In genomic region chr2:74421248-74421870, GRCh38 we compare ENCODE assay signal across 8 cellular contexts. TPM values are rescaled to one million over a fixed set of nuclear protein-coding genes. Genes with fewer than 3 reads are reported as not detected.
DNase-seq lines count a peak whose midpoint lies in the region; ATAC-seq and TF ChIP-seq lines count a peak whose summit lies in the region.

C2orf81 (minus strand) TSS chr2:74421619; CDS start chr2:74421560, 59 bp downstream.
WDR54 (plus strand) TSS chr2:74421730; CDS start chr2:74422154, 424 bp downstream.

- H3K27me3 ChIP-seq in CD4-positive, alpha-beta memory T cell (ENCODE audit: insufficient read depth, low read length): no peaks in the 10 kb centered on the region
- H3K27me3 ChIP-seq in HL-60 (ENCODE audit: insufficient read depth, poor library complexity, severe bottlenecking): peaks cover 5% of the 10 kb centered on the region
- H3K27me3 ChIP-seq in ectodermal cell (ENCODE audit: control insufficient read depth, insufficient read depth, low read length, poor library complexity, severe bottlenecking): peaks cover 5% of the 10 kb centered on the region

- intact Hi-C loops in CD4-positive, alpha-beta memory T cell (cut with micrococcal nuclease): loop anchor here (1.0 kb wide), 6 partner anchors 29 to 684 kb away; partner anchors contain the start of genes AUP1, DGUOK, HTRA2 and TPRKB
- intact Hi-C loops in activated CD8-positive, alpha-beta T cell treated with anti-CD3 and anti-CD28 coated beads for 36 hours (cut with micrococcal nuclease): no loop called here

- CTCF ChIA-PET in CD4-positive, alpha-beta memory T cell (lab: Charles Lee; ENCODE audit: partially characterized antibody): interaction anchor here (0.7 to 2.2 kb wide), 5 partner anchors 32 to 110 kb away, joined by 3 to 6 read pairs (median 5); partner anchors contain the start of genes INO80B and PCGF1
- CTCF ChIA-PET in activated CD8-positive, alpha-beta T cell treated with anti-CD3 and anti-CD28 coated beads for 36 hours (lab: Charles Lee): interaction anchor here (0.7 to 1.7 kb wide), 7 partner anchors 10 to 110 kb away, joined by 3 to 6 read pairs (median 3); no protein-coding TSS in a partner anchor

- peak within 1 kb of the TSS; percentile 93 for H3K27ac ChIP-seq in CD4-positive, alpha-beta memory T cell (ENCODE audit: low read depth, low read length)
- H3K27ac ChIP-seq in HL-60 (replicated peaks) (peak within 1 kb of the TSS; percentile 40), ectodermal cell (ENCODE audit: insufficient read depth, low read depth, low read length, poor library complexity, severe bottlenecking) (peak within 1 kb of the TSS; percentile 72)

- 0 to 1% methylated on average over 56 of the region's 56 CpGs for WGBS in ectodermal cell, 2 experiments

- H3K36me3 ChIP-seq in CD4-positive, alpha-beta memory T cell (ENCODE audit: insufficient read depth, low read length): no peaks in the 10 kb centered on the region
- H3K36me3 ChIP-seq in ectodermal cell (ENCODE audit: control insufficient read depth, insufficient read depth, low read length): peaks cover 10% of the 10 kb centered on the region

- H3K4me1 Mint-ChIP-seq in CD4-positive, alpha-beta memory T cell: peaks cover 12 to 30% (median 21%) of the 10 kb centered on the region in 4 donors
- H3K4me1 Mint-ChIP-seq in activated CD8-positive, alpha-beta T cell treated with anti-CD3 and anti-CD28 coated beads for 36 hours (ENCODE audit: low read depth): peaks cover 18% of the 10 kb centered on the region
- peaks cover 14% of the 10 kb centered on the region for H3K4me1 Mint-ChIP-seq in memory B cell

- ATAC-seq in GM19463 (IDR thresholded peaks at IDR 0.05; ENCODE audit: unreplicated experiment) (peak; percentile 95), memory B cell (ENCODE audit: low read depth) (peak; percentile 92)
- ATAC-seq in activated CD8-positive, alpha-beta T cell treated with anti-CD3 and anti-CD28 coated beads for 36 hours: peak; percentile 94

- peak within 1 kb of the TSS; percentile 76 to 88 for H3K4me3 ChIP-seq in CD4-positive, alpha-beta memory T cell (ENCODE audit: low read length in 2 of 2)
- H3K4me3 ChIP-seq in HL-60 (replicated peaks; ENCODE audit: insufficient read depth, low read length) (peak within 1 kb of the TSS; percentile 92), ectodermal cell (ENCODE audit: insufficient read depth, low read depth, low read length) (peak within 1 kb of the TSS; percentile 74)

- H3K9me3 ChIP-seq in CD4-positive, alpha-beta memory T cell (ENCODE audit: control insufficient read depth in 1 of 2, low read length in 2 of 2): no peaks in the 10 kb centered on the region
- no peaks in the 10 kb centered on the region for H3K9me3 ChIP-seq in ectodermal cell (ENCODE audit: control insufficient read depth, low read length)

- POLR2A ChIA-PET in CD4-positive, alpha-beta memory T cell (lab: Charles Lee; ENCODE audit: partially characterized antibody): interaction anchor here (0.8 to 4.7 kb wide), 14 partner anchors 11 to 494 kb away, joined by 3 to 72 read pairs (median 8); partner anchors contain the start of genes AUP1, CCDC142, DQX1 and HTRA2
- POLR2A ChIA-PET in activated CD8-positive, alpha-beta T cell treated with anti-CD3 and anti-CD28 coated beads for 36 hours (lab: Charles Lee): interaction anchor here (0.6 to 2.9 kb wide), 11 partner anchors 10 to 686 kb away, joined by 3 to 25 read pairs (median 3); partner anchors contain the start of genes AUP1, INO80B, MRPL53 and WBP1

- H3K27ac Mint-ChIP-seq in CD4-positive, alpha-beta memory T cell: peak within 1 kb of the TSS; percentile 88 to 100 (median 99)
- H3K27ac Mint-ChIP-seq in activated CD8-positive, alpha-beta T cell treated with anti-CD3 and anti-CD28 coated beads for 36 hours: peak within 1 kb of the TSS; percentile 97
- peak within 1 kb of the TSS; percentile 96 for H3K27ac Mint-ChIP-seq in memory B cell

- peak; percentile 91 to 96 (median 95) for DNase-seq in CD4-positive, alpha-beta memory T cell
- peak; percentile 74 to 85 for DNase-seq in HL-60 (ENCODE audit: low read depth in 1 of 2, low spot score in 1 of 2)
- DNase-seq in NCI-H82 treated with DMSO at 0.1 percent for 48 hours (lab: John Stamatoyannopoulos, UW; ENCODE audit: unreplicated experiment): peak; percentile 77
- DNase-seq in activated CD8-positive, alpha-beta T cell treated with anti-CD3 and anti-CD28 coated beads for 36 hours: peak; percentile 97
- DNase-seq in memory B cell (ENCODE audit: low spot score in 2 of 2): peak; percentile 94 to 97
- peak; percentile 85 for DNase-seq in stimulated activated CD8-positive, alpha-beta memory T cell treated with anti-CD3 and anti-CD28 coated beads, Interleukin-12 subunit alpha, Interleukin-12 subunit beta, amount 100 ng/mL, for 24 hours (ENCODE audit: extremely low read depth)

- H3K36me3 Mint-ChIP-seq in CD4-positive, alpha-beta memory T cell: peaks cover 9 to 13% of the 10 kb centered on the region in 2 donors
- H3K36me3 Mint-ChIP-seq in activated CD8-positive, alpha-beta T cell treated with anti-CD3 and anti-CD28 coated beads for 36 hours (ENCODE audit: low read depth): peaks cover 20% of the 10 kb centered on the region
- peaks cover 5% of the 10 kb centered on the region for H3K36me3 Mint-ChIP-seq in memory B cell

- peak within 1 kb of the TSS; percentile 96 to 100 (median 98) for H3K4me3 Mint-ChIP-seq in CD4-positive, alpha-beta memory T cell
- peak within 1 kb of the TSS; percentile 97 for H3K4me3 Mint-ChIP-seq in activated CD8-positive, alpha-beta T cell treated with anti-CD3 and anti-CD28 coated beads for 36 hours
- H3K4me3 Mint-ChIP-seq in memory B cell: peak within 1 kb of the TSS; percentile 98

- H3K4me1 ChIP-seq in CD4-positive, alpha-beta memory T cell (ENCODE audit: insufficient read depth, low read length): peaks cover 11% of the 10 kb centered on the region
- H3K4me1 ChIP-seq in ectodermal cell (ENCODE audit: control insufficient read depth, insufficient read depth, low read length): peaks cover 5% of the 10 kb centered on the region

- TF ChIP-seq CTCF in HL-60 (IDR thresholded peaks at IDR 0.05; ENCODE audit: insufficient read depth, low read length): no peak
- no peak for TF ChIP-seq CTCF in activated CD8-positive, alpha-beta T cell treated with anti-CD3 and anti-CD28 coated beads for 36 hours (IDR thresholded peaks at IDR 0.05)

- no peaks in the 10 kb centered on the region for H3K27me3 Mint-ChIP-seq in CD4-positive, alpha-beta memory T cell
- H3K27me3 Mint-ChIP-seq in activated CD8-positive, alpha-beta T cell treated with anti-CD3 and anti-CD28 coated beads for 36 hours: no peaks in the 10 kb centered on the region
- no peaks in the 10 kb centered on the region for H3K27me3 Mint-ChIP-seq in memory B cell

- H3K9me3 Mint-ChIP-seq in CD4-positive, alpha-beta memory T cell: no peaks in the 10 kb centered on the region
- no peaks in the 10 kb centered on the region for H3K9me3 Mint-ChIP-seq in activated CD8-positive, alpha-beta T cell treated with anti-CD3 and anti-CD28 coated beads for 36 hours
- no peaks in the 10 kb centered on the region for H3K9me3 Mint-ChIP-seq in memory B cell

RNA-seq across cellular contexts. Expression of gene C2orf81, which starts in this region (rescaled TPM):
- 1 to 10 TPM; 5.3 to 7.5 TPM for total RNA-seq in CD4-positive, alpha-beta memory T cell
- polyA plus RNA-seq in CD4-positive, alpha-beta memory T cell: 1 to 10 TPM; 1.5 to 1.6 TPM
- 1 to 10 TPM; 2.6 to 3.9 TPM for total RNA-seq in activated CD8-positive, alpha-beta T cell treated with anti-CD3 and anti-CD28 coated beads for 36 hours
- 9.8 TPM for polyA plus RNA-seq in ectodermal cell (2013, experiment 1 of 4)
- 8.0 TPM for polyA plus RNA-seq in ectodermal cell (2013, experiment 2 of 4)
- polyA plus RNA-seq in ectodermal cell (2013, experiment 3 of 4): 8.1 TPM
- 7.5 TPM for polyA plus RNA-seq in ectodermal cell (2013, experiment 4 of 4)

RNA-seq across cellular contexts. Expression of gene WDR54, which starts in this region (rescaled TPM):
- 10 to 100 TPM; 36.3 to 41.0 TPM for total RNA-seq in CD4-positive, alpha-beta memory T cell
- 100 to 1,000 TPM in 1 of 2 donors, 10 to 100 TPM in 1; 56.1 to 107 TPM for polyA plus RNA-seq in CD4-positive, alpha-beta memory T cell
- 100 to 1,000 TPM; 129 to 132 TPM for total RNA-seq in activated CD8-positive, alpha-beta T cell treated with anti-CD3 and anti-CD28 coated beads for 36 hours
- polyA plus RNA-seq in ectodermal cell (2013, experiment 1 of 4): 81.1 TPM
- polyA plus RNA-seq in ectodermal cell (2013, experiment 2 of 4): 92.4 TPM
- 74.4 TPM for polyA plus RNA-seq in ectodermal cell (2013, experiment 3 of 4)
- polyA plus RNA-seq in ectodermal cell (2013, experiment 4 of 4): 82.8 TPM

Comparison
In these comparisons a context has a peak if more than half of its experiments do, and no peak if none do; other contexts are left out.
1. Peak in every context shown above with its lines: DNase-seq, ATAC-seq, H3K4me3 ChIP-seq and H3K27ac ChIP-seq.
2. H3K27ac ChIP-seq: peak in every context shown above with its lines; median percentile 93 in CD4-positive, alpha-beta memory T cell; 72 in ectodermal cell; 40 in HL-60.